Comparison of ENCODE assay signal across 28 cellular contexts in the genomic region with DNA sequence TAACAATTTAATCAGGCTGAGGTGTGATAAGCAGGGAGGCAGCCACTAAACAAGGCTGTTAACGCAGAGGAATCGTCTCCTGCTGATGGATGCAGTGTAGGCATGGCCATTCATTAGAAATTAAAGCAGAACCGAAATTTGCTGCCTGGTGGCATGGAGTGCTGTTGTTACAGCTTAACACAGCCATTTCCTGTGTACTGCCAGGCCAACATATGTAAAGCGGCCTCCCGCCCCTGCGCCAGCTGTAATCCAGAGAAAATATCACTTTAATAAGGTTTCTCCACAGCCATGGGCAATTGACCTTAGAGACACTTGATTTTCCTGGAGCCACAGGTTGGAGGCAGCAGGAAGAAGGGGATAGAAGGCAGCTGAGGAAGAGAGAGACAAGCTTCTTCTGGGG.
DNase-seq lines count a peak whose midpoint lies in the region; ATAC-seq and TF ChIP-seq lines count a peak whose summit lies in the region.
"Had no signal": no experiment of that assay in that cellular context is flagged by ENCODE, and none has a peak within 500 bp of the region (broad histone marks: within the 10 kb centered on the region; RNA-seq: fewer than 3 reads in every experiment).

No MANE protein-coding gene starts in this region.

- no peaks in the 10 kb centered on the region for H3F3A ChIP-seq in neural progenitor cell (ENCODE audit: low read depth)

- H3K9ac ChIP-seq in OCI-LY3 (ENCODE audit: low read length): no peak overlapping the region; the same call in 1 of the 2 replicates
- no peak overlapping the region for H3K9ac ChIP-seq in neural progenitor cell

- H3K4me1 ChIP-seq in OCI-LY3 (ENCODE audit: low read length): peaks cover 49% of the 10 kb centered on the region
- no peaks in the 10 kb centered on the region for H3K4me1 ChIP-seq in neural progenitor cell
- H3K4me1 ChIP-seq: adrenal gland, pancreas had no signal

- TF ChIP-seq CTCF in OCI-LY3 (IDR thresholded peaks at IDR 0.05; ENCODE audit: low read depth, low read length) (no peak), neural progenitor cell (IDR thresholded peaks at IDR 0.05) (no peak)

- peak overlapping the region; percentile 52 for H3K4me2 ChIP-seq in OCI-LY3 (ENCODE audit: low read length)
- no peak overlapping the region for H3K4me2 ChIP-seq in neural progenitor cell

- peak; percentile 55 for ATAC-seq in GM18873 (IDR thresholded peaks at IDR 0.05; ENCODE audit: low FRiP score, unreplicated experiment)
- ATAC-seq in HG02678 (IDR thresholded peaks at IDR 0.05; ENCODE audit: unreplicated experiment): peak; percentile 82
- no peak for ATAC-seq in GM21619 (IDR thresholded peaks at IDR 0.05; ENCODE audit: unreplicated experiment)
- ATAC-seq: esophagus mucosa; foreskin keratinocyte; natural killer cell treated with Interleukin-12 subunit alpha and Interleukin-12 subunit beta and Interleukin-15 and Interleukin-18, amount 100 ng/mL, for 72 hours; stimulated activated effector memory CD8-positive, alpha-beta T cell treated with anti-CD3 and anti-CD28 coated beads, Interleukin-12 subunit alpha, Interleukin-12 subunit beta, amount 100 ng/mL, for 72 hours had no signal

- DNase-seq in neural progenitor cell (ENCODE audit: low spot score) (no peak), NCI-H2029 treated with DMSO at 0.1 percent for 48 hours (lab: John Stamatoyannopoulos, UW) (no peak)
- no peak for DNase-seq in NK-92 treated with Interleukin-12 subunit alpha and Interleukin-12 subunit beta, amount 100 ng/mL, for 24 hours (lab: John Stamatoyannopoulos, UW)
- DNase-seq: activated CD4-positive, alpha-beta T cell treated with anti-CD3 and anti-CD28 coated beads, Interleukin-2, amount 10 ng/mL, durations not matched to agents 24 days and 14 days; activated naive CD4-positive, alpha-beta T cell; activated T-cell treated with anti-CD3 and anti-CD28 coated beads, Interleukin-2, amount 50 U/mL, for 48 hours; adrenal gland; effector memory CD4-positive, alpha-beta T cell; foreskin keratinocyte; HCEC 1CT; MG63; NCI-H1436; NCI-H524 treated with DMSO at 0.1 percent for 48 hours; pancreas; stimulated activated CD4-positive, alpha-beta T cell treated with anti-CD3 and anti-CD28 coated beads, Interleukin-2, amount 100 ng/mL, for 48 hours had no signal

- H3K9me3 ChIP-seq in OCI-LY3 (ENCODE audit: insufficient read depth, low read length): no peaks in the 10 kb centered on the region
- H3K9me3 ChIP-seq in neural progenitor cell (ENCODE audit: low read depth): no peaks in the 10 kb centered on the region
- H3K9me3 ChIP-seq: adrenal gland, MG63, pancreas, right atrium auricular region, suprapubic skin had no signal

- H3K9me3 Mint-ChIP-seq in neural progenitor cell: peaks cover 6% of the 10 kb centered on the region
- H3K9me3 Mint-ChIP-seq: activated CD4-positive, alpha-beta T cell treated with anti-CD3 and anti-CD28 coated beads, Interleukin-2, amount 10 ng/mL, durations not matched to agents 24 days and 14 days; brain; natural killer cell treated with Interleukin-12 subunit alpha and Interleukin-12 subunit beta and Interleukin-15 and Interleukin-18, amount 100 ng/mL, for 72 hours; stimulated activated effector memory CD8-positive, alpha-beta T cell treated with anti-CD3 and anti-CD28 coated beads, Interleukin-12 subunit alpha, Interleukin-12 subunit beta, amount 100 ng/mL, for 72 hours; T-helper 2 cell treated with Interferon-gamma antibody and Interleukin-4, amounts not matched to agents 5 μg/mL and 100 μg/mL, for 36 hours had no signal

- H4K20me1 ChIP-seq in OCI-LY3 (ENCODE audit: insufficient read depth, low read length): no peaks in the 10 kb centered on the region
- no peaks in the 10 kb centered on the region for H4K20me1 ChIP-seq in neural progenitor cell (ENCODE audit: low read depth)

- H3K27ac ChIP-seq in OCI-LY3 (ENCODE audit: low read length) (no peak overlapping the region), neural progenitor cell (no peak overlapping the region)
- H3K27ac ChIP-seq: adrenal gland, foreskin keratinocyte, pancreas, right atrium auricular region, suprapubic skin had no signal

- no peak overlapping the region for H2AFZ ChIP-seq in OCI-LY3 (ENCODE audit: low read depth, low read length)
- H2AFZ ChIP-seq in neural progenitor cell (replicated peaks): no peak overlapping the region

- H3K27me3 Mint-ChIP-seq in neural progenitor cell (ENCODE audit: insufficient read depth, low read depth): peaks cover 2% of the 10 kb centered on the region

- peaks cover 15% of the 10 kb centered on the region for H3K4me1 Mint-ChIP-seq in neural progenitor cell
- H3K4me1 Mint-ChIP-seq: activated CD4-positive, alpha-beta T cell treated with anti-CD3 and anti-CD28 coated beads, Interleukin-2, amount 10 ng/mL, durations not matched to agents 24 days and 14 days; CD14-positive monocyte had no signal

- H3K27ac Mint-ChIP-seq in neural progenitor cell: peak overlapping the region; percentile 12
- H3K27ac Mint-ChIP-seq: activated CD4-positive, alpha-beta T cell treated with anti-CD3 and anti-CD28 coated beads, Interleukin-2, amount 10 ng/mL, durations not matched to agents 24 days and 14 days; CD14-positive monocyte; natural killer cell treated with Interleukin-12 subunit alpha and Interleukin-12 subunit beta and Interleukin-15 and Interleukin-18, amount 100 ng/mL, for 72 hours; stimulated activated effector memory CD8-positive, alpha-beta T cell treated with anti-CD3 and anti-CD28 coated beads, Interleukin-12 subunit alpha, Interleukin-12 subunit beta, amount 100 ng/mL, for 72 hours; T-helper 2 cell treated with Interferon-gamma antibody and Interleukin-4, amounts not matched to agents 5 μg/mL and 100 μg/mL, for 36 hours had no signal

- H3K4me3 Mint-ChIP-seq in neural progenitor cell: no peak overlapping the region
- H3K4me3 Mint-ChIP-seq: activated CD4-positive, alpha-beta T cell treated with anti-CD3 and anti-CD28 coated beads, Interleukin-2, amount 10 ng/mL, durations not matched to agents 24 days and 14 days; brain; CD14-positive monocyte; natural killer cell treated with Interleukin-12 subunit alpha and Interleukin-12 subunit beta and Interleukin-15 and Interleukin-18, amount 100 ng/mL, for 72 hours; stimulated activated effector memory CD8-positive, alpha-beta T cell treated with anti-CD3 and anti-CD28 coated beads, Interleukin-12 subunit alpha, Interleukin-12 subunit beta, amount 100 ng/mL, for 72 hours; T-helper 2 cell treated with Interferon-gamma antibody and Interleukin-4, amounts not matched to agents 5 μg/mL and 100 μg/mL, for 36 hours had no signal

- no peaks in the 10 kb centered on the region for H3K36me3 Mint-ChIP-seq in neural progenitor cell
- H3K36me3 Mint-ChIP-seq: brain; CD14-positive monocyte; natural killer cell treated with Interleukin-12 subunit alpha and Interleukin-12 subunit beta and Interleukin-15 and Interleukin-18, amount 100 ng/mL, for 72 hours; stimulated activated effector memory CD8-positive, alpha-beta T cell treated with anti-CD3 and anti-CD28 coated beads, Interleukin-12 subunit alpha, Interleukin-12 subunit beta, amount 100 ng/mL, for 72 hours had no signal

- H3K4me3 ChIP-seq in OCI-LY3 (ENCODE audit: low read length) (peak overlapping the region; percentile 22; the same call in 1 of the 2 replicates), neural progenitor cell (no peak overlapping the region)
- H3K4me3 ChIP-seq: adrenal gland, K562, MG63, pancreas, right atrium auricular region, suprapubic skin had no signal

- peaks cover 3% of the 10 kb centered on the region for H3K36me3 ChIP-seq in OCI-LY3 (replicated peaks; ENCODE audit: low read depth, low read length)
- H3K36me3 ChIP-seq in neural progenitor cell: no peaks in the 10 kb centered on the region
- H3K36me3 ChIP-seq: adrenal gland, MG63, pancreas, right atrium auricular region, suprapubic skin had no signal

- H3K27me3 ChIP-seq in OCI-LY3 (ENCODE audit: low read depth, low read length) (no peaks in the 10 kb centered on the region), neural progenitor cell (no peaks in the 10 kb centered on the region)
- H3K27me3 ChIP-seq: adrenal gland, foreskin keratinocyte, pancreas, right atrium auricular region had no signal

- no peaks in the 10 kb centered on the region for H3K79me2 ChIP-seq in OCI-LY3 (ENCODE audit: low read length)
- no peaks in the 10 kb centered on the region for H3K79me2 ChIP-seq in neural progenitor cell (ENCODE audit: low read depth)
